ENCODE assay signal across 17 cellular contexts in genomic region chr19:12656899-12657571, GRCh38. TPM values are rescaled to one million over a fixed set of nuclear protein-coding genes. Genes with fewer than 3 reads are reported as not detected.
A peak's percentile ranks its signal among the peaks of the same experiment; 100 is the strongest.
DNase-seq lines count a peak whose midpoint lies in the region; ATAC-seq and TF ChIP-seq lines count a peak whose summit lies in the region.
"Had no signal": no experiment of that assay in that cellular context is flagged by ENCODE, and none has a peak within 500 bp of the region (broad histone marks: within the 10 kb centered on the region; RNA-seq: fewer than 3 reads in every experiment).

No MANE protein-coding gene starts in this region.

- H3K4me1 ChIP-seq in SK-N-SH (ENCODE audit: control insufficient read depth in 1 of 2, insufficient read depth in 2 of 2, low read depth in 1 of 2, low read length in 1 of 2) (no peaks in the 10 kb centered on the region), PC-3 (ENCODE audit: insufficient read depth, low read length) (no peaks in the 10 kb centered on the region)
- H3K4me1 ChIP-seq: breast epithelium, HAP-1 had no signal

- no peak for TF ChIP-seq EP300 in SK-N-SH (IDR thresholded peaks at IDR 0.05; ENCODE audit: borderline replicate concordance in 1 of 2, low read depth in 1 of 2, low read length in 1 of 2)

- peaks cover 4 to 11% of the 10 kb centered on the region in 2 experiments for H3K36me3 ChIP-seq in SK-N-SH (replicated peaks in 1 of 2; ENCODE audit: control insufficient read depth in 1 of 2, insufficient read depth in 2 of 2, low read length in 1 of 2)
- H3K36me3 ChIP-seq in H7 (replicated peaks; ENCODE audit: control insufficient read depth, insufficient read depth, low read length), result peaks cover 17% of the 10 kb centered on the region
- peaks cover 27% of the 10 kb centered on the region for H3K36me3 ChIP-seq in PC-3 (ENCODE audit: low read depth, low read length)
- H3K36me3 ChIP-seq: breast epithelium had no signal

- H3K27ac Mint-ChIP-seq in nephron progenitor cell, result peak overlapping the region; percentile 27
- H3K27ac Mint-ChIP-seq: naive thymus-derived CD8-positive, alpha-beta T cell had no signal

- no peak overlapping the region for H3K9ac ChIP-seq in SK-N-SH
- no peak overlapping the region for H3K9ac ChIP-seq in PC-3 (ENCODE audit: low read length)

- no peaks in the 10 kb centered on the region for H4K20me1 ChIP-seq in SK-N-SH (ENCODE audit: insufficient read depth)
- H4K20me1 ChIP-seq in PC-3 (ENCODE audit: low read length), result no peaks in the 10 kb centered on the region

- in situ Hi-C loops in astrocyte of the spinal cord (cut with HindIII; ENCODE audit: low sequenced_read_pairs), result no loop called here

- intact Hi-C loops in PC-3 (cut with micrococcal nuclease), result no loop called here

- H3K27me3 ChIP-seq in SK-N-SH (ENCODE audit: insufficient read depth) (no peaks in the 10 kb centered on the region), H7 (ENCODE audit: control insufficient read depth, insufficient read depth, low read length) (no peaks in the 10 kb centered on the region), PC-3 (ENCODE audit: low read length) (no peaks in the 10 kb centered on the region)
- H3K27me3 ChIP-seq: breast epithelium had no signal

- ATAC-seq in SK-N-SH treated with all-trans-retinoic acid at 6 μM for 48 hours, result no peak
- no peak for ATAC-seq in PC-3

- H3K9me2 ChIP-seq in SK-N-SH (no peaks in the 10 kb centered on the region), PC-3 (replicated peaks; ENCODE audit: low read length) (no peaks in the 10 kb centered on the region)

- H3K4me3 ChIP-seq in SK-N-SH (ENCODE audit: low read depth in 2 of 2, low read length in 1 of 2) (no peak overlapping the region), H7 (ENCODE audit: insufficient read depth, low read depth, low read length) (peak overlapping the region; percentile 12), astrocyte of the spinal cord (ENCODE audit: low read depth, low read length) (no peak overlapping the region), PC-3 (ENCODE audit: low read length) (no peak overlapping the region)
- H3K4me3 ChIP-seq: breast epithelium, HAP-1 had no signal

- peaks cover 51% of the 10 kb centered on the region for H3K36me3 Mint-ChIP-seq in nephron progenitor cell (ENCODE audit: low read depth)

- no peaks in the 10 kb centered on the region for H3K9me3 Mint-ChIP-seq in nephron progenitor cell
- H3K9me3 Mint-ChIP-seq: CD8-positive, alpha-beta memory T cell; naive thymus-derived CD8-positive, alpha-beta T cell had no signal

- DNase-seq in SK-N-SH (peak; percentile 86), H7 (peak; percentile 99), astrocyte of the spinal cord (ENCODE audit: low read depth, low spot score) (no peak), nephron progenitor cell (no peak), NCI-H1930 (lab: John Stamatoyannopoulos, UW) (no peak), PC-3 (no peak), NCI-H345 (lab: John Stamatoyannopoulos, UW) (no peak)
- DNase-seq: activated gamma-delta T cell; CD8-positive, alpha-beta memory T cell; GF-D8; naive thymus-derived CD8-positive, alpha-beta T cell; substantia nigra had no signal

- H3K4me2 ChIP-seq in SK-N-SH, result no peak overlapping the region
- H3K4me2 ChIP-seq in PC-3 (ENCODE audit: low read length), result no peak overlapping the region

- no peaks in the 10 kb centered on the region for H3F3A ChIP-seq in SK-N-SH (replicated peaks; ENCODE audit: insufficient read depth)
- H3F3A ChIP-seq in PC-3 (ENCODE audit: low read length, unreplicated experiment), result no peaks in the 10 kb centered on the region

- H3K27ac ChIP-seq in SK-N-SH (ENCODE audit: low read depth in 2 of 2, low read length in 1 of 2) (no peak overlapping the region), PC-3 (ENCODE audit: low read length) (no peak overlapping the region)
- H3K27ac ChIP-seq: breast epithelium had no signal

- TF ChIP-seq RAD21 in SK-N-SH (IDR thresholded peaks at IDR 0.05; ENCODE audit: low read length), result no peak

- CTCF ChIA-PET in SK-N-SH (lab: Yijun Ruan, JAX), result interaction anchor here (1.0 to 1.9 kb wide), 3 partner anchors 15 to 597 kb away, joined by 3 to 8 read pairs (median 3); no protein-coding TSS in a partner anchor
- CTCF ChIA-PET in PC-3 (lab: Charles Lee), result interaction anchor here (0.6 kb wide), 1 partner anchor 47 kb away, joined by 7 read pairs; the partner anchor contains the start of gene ZNF490

- H3K4me1 Mint-ChIP-seq in nephron progenitor cell, result peaks cover 13% of the 10 kb centered on the region

- H3K9me3 ChIP-seq in SK-N-SH, result no peaks in the 10 kb centered on the region
- no peaks in the 10 kb centered on the region for H3K9me3 ChIP-seq in PC-3 (ENCODE audit: low read length)
- H3K9me3 ChIP-seq: breast epithelium, HAP-1 had no signal

- WGBS in SK-N-SH (ENCODE audit: low lambda C conversion rate), result 97% methylated on average over 49 of the region's 50 CpGs

- H2AFZ ChIP-seq in SK-N-SH (ENCODE audit: low read depth) (no peak overlapping the region), PC-3 (ENCODE audit: low read length) (no peak overlapping the region)

- H3K27me3 Mint-ChIP-seq in nephron progenitor cell (ENCODE audit: low read depth, poor library complexity), result no peaks in the 10 kb centered on the region
- H3K27me3 Mint-ChIP-seq: CD8-positive, alpha-beta memory T cell; naive thymus-derived CD8-positive, alpha-beta T cell had no signal

- TF ChIP-seq CTCF in SK-N-SH (IDR thresholded peaks at IDR 0.05) (no peak), astrocyte of the spinal cord (IDR thresholded peaks at IDR 0.05; ENCODE audit: low read depth, low read length) (peak; percentile 29), nephron progenitor cell (IDR thresholded peaks at IDR 0.05) (no peak), PC-3 (conservative IDR thresholded peaks at IDR 0.05; ENCODE audit: low read depth, low read length) (no peak)

- no peak overlapping the region for H3K4me3 Mint-ChIP-seq in nephron progenitor cell
- H3K4me3 Mint-ChIP-seq: CD8-positive, alpha-beta memory T cell; naive thymus-derived CD8-positive, alpha-beta T cell had no signal

- H3K79me2 ChIP-seq in SK-N-SH (ENCODE audit: insufficient read depth) (no peaks in the 10 kb centered on the region), PC-3 (ENCODE audit: low read length) (no peaks in the 10 kb centered on the region)

- POLR2A ChIA-PET in SK-N-SH (lab: Yijun Ruan, JAX), result no interaction called here
- POLR2A ChIA-PET in PC-3 (lab: Charles Lee; ENCODE audit: unreplicated experiment), result no interaction called here

- no TSS peak for BruUV-seq in PC-3 (replicated peaks; lab: Mats Ljungman, UMichigan)

TF ChIP-seq in SK-N-SH, 30 proteins besides CTCF, POLR2A, EP300 and RAD21 (continues in another document):
- TF ChIP-seq NRF1 (IDR thresholded peaks at IDR 0.05; ENCODE audit: low read depth, low read length), result no peak
- TF ChIP-seq TEAD4 (IDR thresholded peaks at IDR 0.05; ENCODE audit: borderline replicate concordance, insufficient read depth), result no peak
- no peak for TF ChIP-seq FOSL2 (IDR thresholded peaks at IDR 0.05; ENCODE audit: borderline replicate concordance, low read depth)

TF ChIP-seq in SK-N-SH treated with all-trans-retinoic acid at 6 μM for 48 hours, 23 proteins besides CTCF, POLR2A, EP300 and RAD21 (continues in another document):
- TF ChIP-seq ZNF70 (CRISPR knock-in tag; IDR thresholded peaks at IDR 0.05), result no peak
- TF ChIP-seq ZNF565 (CRISPR knock-in tag; conservative IDR thresholded peaks at IDR 0.05; ENCODE audit: low read depth), result no peak
- TF ChIP-seq ZNF8 (CRISPR knock-in tag; IDR thresholded peaks at IDR 0.05), result no peak

RNA-seq across cellular contexts. Expression of gene MAN2B1, which starts 9.5 kb away (rescaled TPM):
- polyA plus RNA-seq in SK-N-SH (2012; rRNA removed), result 43.2 and 47.0 TPM in 2 replicates
- polyA plus RNA-seq in SK-N-SH (2012; cell fraction: cytosol; rRNA removed), result 23.6 and 33.7 TPM in 2 replicates
- 102 and 112 TPM in 2 replicates for polyA plus RNA-seq in SK-N-SH (2012; cell fraction: nucleus; rRNA removed)
- 58.4 and 71.2 TPM in 2 replicates for total RNA-seq in H7 (2014; rRNA removed; shearing (Covaris generic))
- total RNA-seq in PC-3 (2014; rRNA removed), result 62.9 and 67.5 TPM in 2 replicates

RNA-seq across cellular contexts. Expression of gene WDR83, which starts 9.6 kb away (rescaled TPM):
- polyA plus RNA-seq in SK-N-SH (2012; rRNA removed), result 12.8 and 18.2 TPM in 2 replicates
- polyA plus RNA-seq in SK-N-SH (2012; cell fraction: cytosol; rRNA removed), result 8.2 and 11.1 TPM in 2 replicates
- 28.5 and 44.2 TPM in 2 replicates for polyA plus RNA-seq in SK-N-SH (2012; cell fraction: nucleus; rRNA removed)
- 11.6 and 12.5 TPM in 2 replicates for total RNA-seq in H7 (2014; rRNA removed; shearing (Covaris generic))
- total RNA-seq in PC-3 (2014; rRNA removed), result 39.5 and 53.5 TPM in 2 replicates

RNA-seq across cellular contexts. Expression of gene DHPS, which starts 24.6 kb away (rescaled TPM):
- polyA plus RNA-seq in SK-N-SH (2012; rRNA removed), result 179 and 192 TPM in 2 replicates
- polyA plus RNA-seq in SK-N-SH (2012; cell fraction: cytosol; rRNA removed), result 123 and 143 TPM in 2 replicates
- 333 and 391 TPM in 2 replicates for polyA plus RNA-seq in SK-N-SH (2012; cell fraction: nucleus; rRNA removed)
- total RNA-seq in H7 (2014; rRNA removed; shearing (Covaris generic)), result 83.1 and 86.4 TPM in 2 replicates
- total RNA-seq in PC-3 (2014; rRNA removed), result 140 and 150 TPM in 2 replicates

RNA-seq across cellular contexts. Expression of gene GNG14, which starts 30.8 kb away (rescaled TPM):
- polyA plus RNA-seq in SK-N-SH (2012; rRNA removed), result not detected in 2 replicates
- polyA plus RNA-seq in SK-N-SH (2012; cell fraction: cytosol; rRNA removed), result 0.13 TPM in 1 of 2 replicates, not detected in the other
- polyA plus RNA-seq in SK-N-SH (2012; cell fraction: nucleus; rRNA removed), result 0.30 TPM in 1 of 2 replicates, not detected in the other
- total RNA-seq in H7 (2014; rRNA removed; shearing (Covaris generic)), result not detected in 2 replicates
- total RNA-seq in PC-3 (2014; rRNA removed), result not detected in 2 replicates
- total RNA-seq: A172; breast epithelium; CD8-positive, alpha-beta memory T cell; MCF 10A; naive thymus-derived CD8-positive, alpha-beta T cell had no signal
- polyA plus RNA-seq: CD8-positive, alpha-beta memory T cell; naive thymus-derived CD8-positive, alpha-beta T cell had no signal

RNA-seq across cellular contexts. Expression of gene FBXW9, which starts 39.4 kb away (rescaled TPM):
- 25.9 and 26.6 TPM in 2 replicates for polyA plus RNA-seq in SK-N-SH (2012; rRNA removed)
- polyA plus RNA-seq in SK-N-SH (2012; cell fraction: cytosol; rRNA removed), result 9.6 and 15.9 TPM in 2 replicates
- polyA plus RNA-seq in SK-N-SH (2012; cell fraction: nucleus; rRNA removed), result 39.1 and 46.7 TPM in 2 replicates
- 15.3 and 21.2 TPM in 2 replicates for total RNA-seq in H7 (2014; rRNA removed; shearing (Covaris generic))
- 27.5 and 34.6 TPM in 2 replicates for total RNA-seq in PC-3 (2014; rRNA removed)

Comparison
In these comparisons a context has a peak if more than half of its experiments do, and no peak if none do; other contexts are left out.
1. DNase-seq: peak in SK-N-SH (single experiment) and H7 (single experiment); none in astrocyte of the spinal cord (single experiment), nephron progenitor cell (single experiment), NCI-H1930 (0 of 2), PC-3 (single experiment) and NCI-H345 (single experiment).